8 cellular contexts compared by ENCODE assay signal in genomic region chr17:4833178-4833940, GRCh38. TPM values are rescaled to one million over a fixed set of nuclear protein-coding genes. Genes with fewer than 3 reads are reported as not detected.
DNase-seq lines count a peak whose midpoint lies in the region; ATAC-seq and TF ChIP-seq lines count a peak whose summit lies in the region.

Gene MINK1, plus strand, starts transcription at chr17:4833340. Its CDS starts 244 bp downstream, at chr17:4833584.

- DNase-seq in GM12864 (ENCODE audit: low read depth): peak; percentile 74
- DNase-seq in NCI-H1105 (lab: John Stamatoyannopoulos, UW): peak; percentile 89
- DNase-seq in T-cell: peak; percentile 77 to 89 (median 84)
- DNase-seq in cardiac septum (ENCODE audit: low spot score): peak; percentile 95
- DNase-seq in posterior cingulate gyrus: peak; percentile 76 to 97 (median 86)
- DNase-seq in type B pancreatic cell (ENCODE audit: extremely low spot score, unreplicated experiment): peak; percentile 92

- H3K4me3 ChIP-seq in GM12864 (ENCODE audit: low read depth, low read length): peak within 1 kb of the TSS; percentile 83

- CTCF ChIA-PET in T-cell (lab: Charles Lee): no interaction called here

- POLR2A ChIA-PET in T-cell (lab: Charles Lee): no interaction called here

- H3K36me3 Mint-ChIP-seq in T-cell (peaks cover 6% of the 10 kb centered on the region), type B pancreatic cell (no peaks in the 10 kb centered on the region)

- 0 to 1% (median 0%) methylated on average over 66 to 84 of the region's 91 CpGs for WGBS in adipose tissue, 3 donors

- TF ChIP-seq CTCF in GM12864 (IDR thresholded peaks at IDR 0.05; ENCODE audit: low read depth, low read length, missing control alignments) (no peak), type B pancreatic cell (conservative IDR thresholded peaks at IDR 0.05) (no peak)

- H3K27me3 Mint-ChIP-seq in T-cell: no peaks in the 10 kb centered on the region
- no peaks in the 10 kb centered on the region for H3K27me3 Mint-ChIP-seq in type B pancreatic cell

- no peaks in the 10 kb centered on the region for H3K9me3 Mint-ChIP-seq in T-cell
- H3K9me3 Mint-ChIP-seq in type B pancreatic cell: no peaks in the 10 kb centered on the region

- peaks cover 38 to 45% (median 40%) of the 10 kb centered on the region in 3 donors for H3K4me1 Mint-ChIP-seq in T-cell
- H3K4me1 Mint-ChIP-seq in type B pancreatic cell (ENCODE audit: unreplicated experiment): peaks cover 32% of the 10 kb centered on the region

- H3K27ac Mint-ChIP-seq in T-cell: peak within 1 kb of the TSS; percentile 92 to 93
- H3K27ac Mint-ChIP-seq in type B pancreatic cell: peak within 1 kb of the TSS; percentile 98

- intact Hi-C loops in cardiac septum (cut with DNase I) (loop anchor here (1.0 kb wide), 1 partner anchor 43 kb away; no protein-coding TSS in a partner anchor), posterior cingulate gyrus (cut with DNase I) (no loop called here)

- ATAC-seq in HG02610 (IDR thresholded peaks at IDR 0.05; ENCODE audit: unreplicated experiment) (peak; percentile 82), T-cell (replicated peaks in 1 of 4) (peak; percentile 88 to 93 (median 88))

- H3K4me3 Mint-ChIP-seq in T-cell (peak within 1 kb of the TSS; percentile 91 to 92 (median 92)), type B pancreatic cell (peak within 1 kb of the TSS; percentile 96)

- H3K27ac ChIP-seq in adipose tissue (ENCODE audit: low read depth, low read length): no peak within 1 kb of the TSS

RNA-seq across cellular contexts. Expression of gene MINK1, which starts in this region (rescaled TPM):
- 100 to 1,000 TPM; 156 to 189 (median 164) TPM for total RNA-seq in T-cell
- 10 to 100 TPM; 25.8 to 52.9 (median 30.0) TPM for polyA plus RNA-seq in adipose tissue
- 44.0 TPM for total RNA-seq in cardiac septum
- 111 and 204 TPM in 2 replicates for total RNA-seq in type B pancreatic cell (ENCODE audit: low replicate concordance)
